22 cellular contexts compared by ENCODE assay signal in genomic region chr20:62006482-62006881, GRCh38. TPM values are rescaled to one million over a fixed set of nuclear protein-coding genes. Genes with fewer than 3 reads are reported as not detected.
A peak's percentile ranks its signal among the peaks of the same experiment; 100 is the strongest.
DNase-seq lines count a peak whose midpoint lies in the region; ATAC-seq, FAIRE-seq and TF ChIP-seq lines count a peak whose summit lies in the region.
"Had no signal": no experiment of that assay in that cellular context is flagged by ENCODE, and none has a peak within 500 bp of the region (broad histone marks: within the 10 kb centered on the region; RNA-seq: fewer than 3 reads in every experiment).

No MANE protein-coding gene starts in this region.

- H3K9me3 ChIP-seq in HepG2 (ENCODE audit: low read length) (no peaks in the 10 kb centered on the region), right lobe of liver (no peaks in the 10 kb centered on the region), neuronal stem cell (replicated peaks in 1 of 2; ENCODE audit: control insufficient read depth in 2 of 2, insufficient read depth in 1 of 2, low read depth in 1 of 2, low read length in 2 of 2) (peaks cover 0 to 6% of the 10 kb centered on the region in 2 donors)
- H3K9me3 ChIP-seq: A549, Caco-2 had no signal

- no peak overlapping the region for H4K8ac ChIP-seq in neuronal stem cell (ENCODE audit: low read depth, low read length)

- H4K20me1 ChIP-seq in HepG2 (ENCODE audit: insufficient read depth, low read length) = peaks cover 8% of the 10 kb centered on the region

- no peak overlapping the region for H3K4ac ChIP-seq in neuronal stem cell (ENCODE audit: low read length)

- no peak for TF ChIP-seq RAD21 in HepG2 (CRISPR knock-in tag; IDR thresholded peaks at IDR 0.05)

- H2BK5ac ChIP-seq in neuronal stem cell (ENCODE audit: low read length) = no peak overlapping the region

- H3K79me1 ChIP-seq in neuronal stem cell (ENCODE audit: low read depth, low read length) = peaks cover 7% of the 10 kb centered on the region

- no peak for TF ChIP-seq CTCF in HepG2 (CRISPR knock-in tag; IDR thresholded peaks at IDR 0.05)
- no peak for TF ChIP-seq CTCF in right lobe of liver (IDR thresholded peaks at IDR 0.05)
- TF ChIP-seq CTCF in VCaP (conservative IDR thresholded peaks at IDR 0.05) = no peak
- TF ChIP-seq CTCF in RWPE1 (conservative IDR thresholded peaks at IDR 0.05; ENCODE audit: low read depth) = no peak

- no peak overlapping the region for H3K4me2 ChIP-seq in HepG2 (ENCODE audit: low read depth, low read length)
- H3K4me2 ChIP-seq in neuronal stem cell (ENCODE audit: insufficient read depth, low read length, poor library complexity, severe bottlenecking) = no peak overlapping the region
- H3K4me2 ChIP-seq: A549; BLaER1 treated with 17β-estradiol and CSF1 and Interleukin-3, amounts not matched to agents 10 nM and 100 nM had no signal

- no peak for TF ChIP-seq POLR2A in HepG2 (IDR thresholded peaks at IDR 0.05; ENCODE audit: insufficient read depth in 1 of 2, low read depth in 2 of 2, low read length in 2 of 2)
- no peak for TF ChIP-seq POLR2A in right lobe of liver (IDR thresholded peaks at IDR 0.05)

- no peak overlapping the region for H3K27ac ChIP-seq in HepG2 (ENCODE audit: extremely low read length, insufficient read depth, low read length)
- no peak overlapping the region for H3K27ac ChIP-seq in right lobe of liver
- H3K27ac ChIP-seq in VCaP = peak overlapping the region; percentile 79
- no peak overlapping the region for H3K27ac ChIP-seq in neuronal stem cell (replicated peaks; ENCODE audit: low read length)
- H3K27ac ChIP-seq in RWPE1 = no peak overlapping the region
- H3K27ac ChIP-seq: A549; BLaER1 treated with 17β-estradiol and CSF1 and Interleukin-3, amounts not matched to agents 10 nM and 100 nM; C4-2B had no signal

- H3K18ac ChIP-seq in neuronal stem cell (ENCODE audit: low read length) = no peak overlapping the region

- H3K4me3 ChIP-seq in HepG2 (replicated peaks in 1 of 3; ENCODE audit: insufficient read depth in 1 of 3, low read depth in 2 of 3, low read length in 3 of 3) (no peak overlapping the region), right lobe of liver (no peak overlapping the region), neuronal stem cell (ENCODE audit: low read length in 2 of 2) (no peak overlapping the region)
- H3K4me3 ChIP-seq: A549; BLaER1 treated with 17β-estradiol and CSF1 and Interleukin-3, amounts not matched to agents 10 nM and 100 nM had no signal

- CTCF ChIA-PET in HepG2 (lab: Yijun Ruan, JAX; ENCODE audit: low intra/inter-chr PET ratio, low total read pairs) = no interaction called here
- CTCF ChIA-PET in RWPE1 (lab: Yijun Ruan, JAX) = interaction anchor here (0.7 to 1.2 kb wide), 4 partner anchors 10 to 134 kb away, joined by 3 to 4 read pairs (median 3); no protein-coding TSS in a partner anchor

- no peak for FAIRE-seq in HepG2 (lab: Jason Lieb, UNC)
- FAIRE-seq: A549, D721Med, G401.6, GM12891, GM19239 had no signal

- peaks cover 74 to 97% of the 10 kb centered on the region in 2 experiments for H3K36me3 ChIP-seq in HepG2 (replicated peaks in 1 of 2; ENCODE audit: control insufficient read depth in 1 of 2, insufficient read depth in 2 of 2, low read length in 2 of 2)
- H3K36me3 ChIP-seq in right lobe of liver = peaks cover 0 to 46% (median 23%) of the 10 kb centered on the region in 4 donors
- H3K36me3 ChIP-seq in neuronal stem cell (replicated peaks in 1 of 2; ENCODE audit: control insufficient read depth in 2 of 2, insufficient read depth in 2 of 2, low read length in 2 of 2) = peaks cover 56 to 95% of the 10 kb centered on the region in 2 donors

- H3K23ac ChIP-seq in neuronal stem cell (ENCODE audit: low read depth, low read length, poor library complexity) = no peak overlapping the region

- ATAC-seq in HepG2 = no peak
- ATAC-seq in right lobe of liver = no peak
- ATAC-seq: A549; CD8-positive, alpha-beta T cell had no signal

- BruUV-seq in HepG2 (replicated peaks; lab: Mats Ljungman, UMichigan) = no TSS peak

- no peak overlapping the region for H4K91ac ChIP-seq in neuronal stem cell (ENCODE audit: low read depth, low read length, poor library complexity)

- no peak overlapping the region for H2BK12ac ChIP-seq in neuronal stem cell (ENCODE audit: low read length)

- H2BK15ac ChIP-seq in neuronal stem cell (ENCODE audit: low read length) = no peak overlapping the region

- no peak overlapping the region for H2BK120ac ChIP-seq in neuronal stem cell (ENCODE audit: low read depth, low read length)

- DNase-seq in HepG2 (ENCODE audit: low spot score) (no peak), right lobe of liver (no peak), neuronal stem cell (ENCODE audit: low spot score) (no peak), A172 (ENCODE audit: low spot score) (no peak), RWPE1 (ENCODE audit: low spot score) (no peak), T1000 (lab: John Stamatoyannopoulos, UW) (no peak)
- DNase-seq: 8988T; AML-193; Caco-2; Calu3; CD4-positive, alpha-beta T cell; CD8-positive, alpha-beta T cell; DMS79 treated with DMSO at 0.1 percent for 48 hours; GF-D8 had no signal

- 97% methylated on average over 28 of the region's 28 CpGs for WGBS in HepG2 (ENCODE audit: low lambda C conversion rate)
- WGBS in right lobe of liver (ENCODE audit: insufficient coverage, low coverage, low lambda C conversion rate, missing lambda C conversion rate) = 94% methylated on average over 6 of the region's 28 CpGs
- WGBS in neuronal stem cell (ENCODE audit: extremely low coverage in 2 of 2, insufficient read length in 2 of 2, insufficient replicate concordance in 1 of 2), 2 donors = no CpG with 5 or more reads among the region's 28 CpGs

- H3K14ac ChIP-seq in neuronal stem cell (ENCODE audit: low read length) = no peak overlapping the region

- no peak overlapping the region for H2AK5ac ChIP-seq in neuronal stem cell (ENCODE audit: low read depth, low read length)

- in situ Hi-C loops in HepG2 (cut with HindIII; ENCODE audit: extremely low pct_ligation_motif_present, low pct_unique_long_range_greater_than_20kb) = no loop called here

- peaks cover 17% of the 10 kb centered on the region for H3K4me1 ChIP-seq in HepG2 (ENCODE audit: insufficient read depth, low read length)
- H3K4me1 ChIP-seq in right lobe of liver = peaks cover 0 to 8% (median 4%) of the 10 kb centered on the region in 4 donors
- peaks cover 0 to 1% of the 10 kb centered on the region in 2 donors for H3K4me1 ChIP-seq in neuronal stem cell (ENCODE audit: control insufficient read depth in 2 of 2, insufficient read depth in 1 of 2, low read depth in 1 of 2, low read length in 2 of 2)
- H3K4me1 ChIP-seq: A549 had no signal

- no peaks in the 10 kb centered on the region for H3K79me2 ChIP-seq in HepG2 (ENCODE audit: insufficient read depth, low read length)

- POLR2A ChIA-PET in HepG2 (lab: Yijun Ruan, JAX) = no interaction called here
- POLR2A ChIA-PET in RWPE1 (lab: Yijun Ruan, JAX; ENCODE audit: low non-redundant PET) = interaction anchor here (0.6 kb wide), 1 partner anchor 130 kb away, joined by 3 read pairs; no protein-coding TSS in a partner anchor

- no peak for TF ChIP-seq EP300 in HepG2 (IDR thresholded peaks at IDR 0.05; ENCODE audit: low read depth in 2 of 2, low read length in 2 of 2)
- no peak for TF ChIP-seq EP300 in HepG2 (CRISPR knock-in tag; IDR thresholded peaks at IDR 0.05; ENCODE audit: borderline replicate concordance)

- no peak overlapping the region for H2AFZ ChIP-seq in HepG2 (ENCODE audit: low read length)
- no peak overlapping the region for H2AFZ ChIP-seq in neuronal stem cell (ENCODE audit: low read length)

- H3K27me3 ChIP-seq in HepG2 (ENCODE audit: control insufficient read depth in 1 of 2, insufficient read depth in 2 of 2, low read length in 2 of 2) (no peaks in the 10 kb centered on the region), right lobe of liver (no peaks in the 10 kb centered on the region), neuronal stem cell (ENCODE audit: control insufficient read depth in 3 of 3, insufficient read depth in 3 of 3, low read depth in 1 of 3, low read length in 3 of 3) (no peaks in the 10 kb centered on the region)
- H3K27me3 ChIP-seq: BLaER1 treated with 17β-estradiol and CSF1 and Interleukin-3, amounts not matched to agents 10 nM and 100 nM had no signal

- no peak overlapping the region for H3K9ac ChIP-seq in HepG2 (ENCODE audit: insufficient read depth, low read depth, low read length)
- H3K9ac ChIP-seq in neuronal stem cell (ENCODE audit: low read depth, low read length, poor library complexity) = peak overlapping the region; percentile 65
- H3K9ac ChIP-seq: BLaER1 treated with 17β-estradiol and CSF1 and Interleukin-3, amounts not matched to agents 10 nM and 100 nM had no signal

- intact Hi-C loops in HepG2 (cut with micrococcal nuclease; ENCODE audit: unreplicated experiment) = no loop called here
- intact Hi-C loops in right lobe of liver (cut with DNase I) = no loop called here

TF ChIP-seq in HepG2, 621 proteins besides CTCF, POLR2A, EP300 and RAD21 (continues in another document):
- TF ChIP-seq ZNF160 (CRISPR knock-in tag; IDR thresholded peaks at IDR 0.05) (no peak), MZF1 (CRISPR knock-in tag; IDR thresholded peaks at IDR 0.05; ENCODE audit: borderline replicate concordance) (no peak)

RNA-seq across cellular contexts. Expression of gene TAF4, which starts 59.2 kb away (rescaled TPM):
- total RNA-seq in HepG2 (2016; rRNA removed; fragmentation: Illumina TruSeq; extraction: Trizol) = 12.0 and 12.2 TPM in 2 replicates
- 13.2 and 13.9 TPM in 2 replicates for total RNA-seq in HepG2 (2016; cell fraction: cytosol; rRNA removed; fragmentation: Illumina TruSeq; extraction: Trizol; ENCODE audit: low read depth)
- total RNA-seq in HepG2 (2016; cell fraction: insoluble cytoplasmic fraction; rRNA removed; fragmentation: Illumina TruSeq; extraction: Trizol) = 10.5 and 10.7 TPM in 2 replicates
- 14.0 and 18.0 TPM in 2 replicates for total RNA-seq in HepG2 (2016; cell fraction: membrane; rRNA removed; fragmentation: Illumina TruSeq; extraction: Trizol)
- 14.1 and 16.1 TPM in 2 replicates for total RNA-seq in HepG2 (2016; cell fraction: nucleus; rRNA removed; fragmentation: Illumina TruSeq; extraction: Trizol)
- polyA plus RNA-seq in HepG2 (2011; rRNA removed) = 5.9 and 6.6 TPM in 2 replicates
- polyA plus RNA-seq in HepG2 (2011; cell fraction: cytosol; rRNA removed) = 5.5 and 6.6 TPM in 2 replicates
- 27.0 and 32.1 TPM in 2 replicates for polyA plus RNA-seq in HepG2 (2011; cell fraction: nucleus; rRNA removed)
- 18.4 and 21.6 TPM in 2 replicates for polyA plus RNA-seq in HepG2 (2012)
- 2.0 and 2.2 TPM in 2 replicates for polyA plus RNA-seq in HepG2 (2016; cell fraction: cytosol; fragmentation: Illumina TruSeq; extraction: Trizol; ENCODE audit: low read depth)
- polyA plus RNA-seq in HepG2 (2016; cell fraction: insoluble cytoplasmic fraction; fragmentation: Illumina TruSeq; extraction: Trizol; ENCODE audit: low read depth) = 19.2 and 31.8 TPM in 2 replicates
- 8.0 and 10.2 TPM in 2 replicates for polyA plus RNA-seq in HepG2 (2016; cell fraction: membrane; fragmentation: Illumina TruSeq; extraction: Trizol; ENCODE audit: low read depth)
- 44.2 and 48.9 TPM in 2 replicates for polyA plus RNA-seq in HepG2 (2016; cell fraction: nucleus; fragmentation: Illumina TruSeq; extraction: Trizol; ENCODE audit: insufficient read depth, low read depth)
- polyA minus RNA-seq in HepG2 (2011; rRNA and poly(A)+ RNA removed; ENCODE audit: low replicate concordance) = 9.9 and 36.8 TPM in 2 replicates
- 21.1 and 21.8 TPM in 2 replicates for polyA minus RNA-seq in HepG2 (2011; cell fraction: cytosol; rRNA and poly(A)+ RNA removed)
- 21.1 and 25.4 TPM in 2 replicates for polyA minus RNA-seq in HepG2 (2011; cell fraction: nucleus; rRNA and poly(A)+ RNA removed)
- 10 to 100 TPM in 4 of 6 experiments, 1 to 10 TPM in 2; 9.0 to 13.0 (median 11.3) TPM for total RNA-seq in right lobe of liver
- 13.5 TPM for polyA plus RNA-seq in neuronal stem cell (2013, experiment 1 of 2)
- polyA plus RNA-seq in neuronal stem cell (2013, experiment 2 of 2) = 15.0 TPM
- total RNA-seq in A172 (2014; rRNA removed; shearing (Covaris generic)) = 5.1 TPM in 2 replicates
